ENCODE assay signal across 8 cellular contexts in genomic region chr5:33299621-33300208, GRCh38.
A peak's percentile ranks its signal among the peaks of the same experiment; 100 is the strongest.
DNase-seq lines count a peak whose midpoint lies in the region; ATAC-seq and TF ChIP-seq lines count a peak whose summit lies in the region.

No MANE protein-coding gene starts in this region.

- H3K4me1 ChIP-seq in BLaER1 treated with 17β-estradiol and CSF1 and Interleukin-3, amounts not matched to agents 10 nM and 100 nM: peaks cover 24 to 38% (median 30%) of the 10 kb centered on the region in 10 experiments
- no peaks in the 10 kb centered on the region for H3K4me1 ChIP-seq in prostate gland (replicated peaks)

- H3K27me3 ChIP-seq in BLaER1 treated with 17β-estradiol and CSF1 and Interleukin-3, amounts not matched to agents 10 nM and 100 nM: no peaks in the 10 kb centered on the region
- H3K27me3 ChIP-seq in prostate gland (replicated peaks; ENCODE audit: insufficient read depth): no peaks in the 10 kb centered on the region

- peak overlapping the region; percentile 47 to 78 (median 66); a peak in 21 of 22 replicates for H3K9ac ChIP-seq in BLaER1 treated with 17β-estradiol and CSF1 and Interleukin-3, amounts not matched to agents 10 nM and 100 nM

- intact Hi-C loops in prostate gland (cut with DNase I): loop anchor here (5.0 kb wide), 1 partner anchor 587 kb away; the partner anchor contains the start of gene NPR3

- H3K36me3 ChIP-seq in BLaER1 treated with 17β-estradiol and CSF1 and Interleukin-3, amounts not matched to agents 10 nM and 100 nM: no peaks in the 10 kb centered on the region
- H3K36me3 ChIP-seq in prostate gland: no peaks in the 10 kb centered on the region

- TF ChIP-seq CTCF in fibroblast of pulmonary artery (IDR thresholded peaks at IDR 0.05; ENCODE audit: low read length, missing control alignments): peak; percentile 54
- peak in 3 of 4 experiments; percentile 42 to 63 (median 47) for TF ChIP-seq CTCF in prostate gland (IDR thresholded peaks at IDR 0.05)

- H3K9me3 ChIP-seq in BLaER1 treated with 17β-estradiol and CSF1 and Interleukin-3, amounts not matched to agents 10 nM and 100 nM (replicated peaks in 1 of 11): no peaks in the 10 kb centered on the region; a peak in 2 of 22 replicates
- no peaks in the 10 kb centered on the region for H3K9me3 ChIP-seq in prostate gland

- peak overlapping the region in 1 of 10 experiments; percentile 4; a peak in 2 of 20 replicates for H3K4me3 ChIP-seq in BLaER1 treated with 17β-estradiol and CSF1 and Interleukin-3, amounts not matched to agents 10 nM and 100 nM
- H3K4me3 ChIP-seq in fibroblast of pulmonary artery (replicated peaks; ENCODE audit: low read depth, low read length) (no peak overlapping the region), prostate gland (no peak overlapping the region)

- no peaks in the 10 kb centered on the region for H4K20me1 ChIP-seq in BLaER1 treated with 17β-estradiol and CSF1 and Interleukin-3, amounts not matched to agents 10 nM and 100 nM

- ATAC-seq in GM18909 (IDR thresholded peaks at IDR 0.05; ENCODE audit: poor library complexity, unreplicated experiment) (peak; percentile 33), HG03175 (IDR thresholded peaks at IDR 0.05; ENCODE audit: unreplicated experiment) (peak; percentile 37)

- 6% methylated on average over 5 of the region's 5 CpGs for WGBS in prostate gland

- peak; percentile 17 for DNase-seq in SHP77 treated with DMSO at 0.1 percent for 48 hours (lab: John Stamatoyannopoulos, UW)
- DNase-seq in fibroblast of pulmonary artery (ENCODE audit: low read depth): peak; percentile 86
- DNase-seq in prostate gland (ENCODE audit: low spot score): peak; percentile 7
- DNase-seq in cortex of kidney (lab: John Stamatoyannopoulos, UW): no peak
- DNase-seq in NCI-H2029 treated with DMSO at 0.1 percent for 48 hours (lab: John Stamatoyannopoulos, UW): no peak

- no peak for TF ChIP-seq POLR2A in prostate gland (IDR thresholded peaks at IDR 0.05)

- peak overlapping the region; percentile 48 to 85 (median 73) for H3K4me2 ChIP-seq in BLaER1 treated with 17β-estradiol and CSF1 and Interleukin-3, amounts not matched to agents 10 nM and 100 nM

- peak overlapping the region; percentile 63 to 91 (median 80) for H3K27ac ChIP-seq in BLaER1 treated with 17β-estradiol and CSF1 and Interleukin-3, amounts not matched to agents 10 nM and 100 nM
- no peak overlapping the region for H3K27ac ChIP-seq in prostate gland

Comparison
In these comparisons a context has a peak if more than half of its experiments do, and no peak if none do; other contexts are left out.
1. H3K27ac ChIP-seq: peak in BLaER1 treated with 17β-estradiol and CSF1 and Interleukin-3, amounts not matched to agents 10 nM and 100 nM (11 of 11); none in prostate gland (0 of 2).
2. DNase-seq: peak in SHP77 treated with DMSO at 0.1 percent for 48 hours (single experiment), fibroblast of pulmonary artery (single experiment) and prostate gland (single experiment); none in cortex of kidney (single experiment) and NCI-H2029 treated with DMSO at 0.1 percent for 48 hours (single experiment).